ENCODE assay signal across 9 cellular contexts in genomic region chr3:105806361-105806760, GRCh38.
DNase-seq lines count a peak whose midpoint lies in the region; ATAC-seq, FAIRE-seq and TF ChIP-seq lines count a peak whose summit lies in the region.
"Had no signal": no experiment of that assay in that cellular context is flagged by ENCODE, and none has a peak within 500 bp of the region (broad histone marks: within the 10 kb centered on the region; RNA-seq: fewer than 3 reads in every experiment).

No MANE protein-coding gene starts in this region.

- peaks cover 8 to 35% (median 13%) of the 10 kb centered on the region in 3 donors for H3K36me3 Mint-ChIP-seq in CD8-positive, alpha-beta memory T cell
- peaks cover 9% of the 10 kb centered on the region for H3K36me3 Mint-ChIP-seq in activated B cell treated with CpG ODN at 0.5 μM for 24 hours (ENCODE audit: low read depth)

- H3K27me3 ChIP-seq in CD8-positive, alpha-beta memory T cell (ENCODE audit: insufficient read depth, low read length, poor library complexity, severe bottlenecking), result no peaks in the 10 kb centered on the region
- no peaks in the 10 kb centered on the region for H3K27me3 ChIP-seq in vagina
- H3K27me3 ChIP-seq in transverse colon, result no peaks in the 10 kb centered on the region
- no peaks in the 10 kb centered on the region for H3K27me3 ChIP-seq in ascending aorta

- peak; percentile 53 for ATAC-seq in activated B cell treated with CpG ODN at 0.5 μM for 24 hours (ENCODE audit: low read depth)

- TF ChIP-seq CTCF in activated B cell treated with CpG ODN at 0.5 μM for 24 hours (IDR thresholded peaks at IDR 0.05) (no peak), vagina (IDR thresholded peaks at IDR 0.05) (no peak), transverse colon (IDR thresholded peaks at IDR 0.05) (no peak), ascending aorta (IDR thresholded peaks at IDR 0.05) (no peak)

- no peaks in the 10 kb centered on the region for H3K9me3 Mint-ChIP-seq in CD8-positive, alpha-beta memory T cell
- H3K9me3 Mint-ChIP-seq in activated B cell treated with CpG ODN at 0.5 μM for 24 hours, result peaks cover 3% of the 10 kb centered on the region

- no peak overlapping the region for H3K4me3 ChIP-seq in CD8-positive, alpha-beta memory T cell (ENCODE audit: low read length)
- H3K4me3 ChIP-seq in vagina (no peak overlapping the region), transverse colon (no peak overlapping the region), ascending aorta (no peak overlapping the region)

- intact Hi-C loops in activated B cell treated with CpG ODN at 0.5 μM for 24 hours (cut with micrococcal nuclease), result loop anchor here (1.0 kb wide), 1 partner anchor 8 kb away; no protein-coding TSS in a partner anchor
- intact Hi-C loops in vagina (cut with DNase I), result no loop called here
- intact Hi-C loops in transverse colon (cut with DNase I; ENCODE audit: low total_unique reads), result no loop called here
- intact Hi-C loops in ascending aorta (cut with DNase I), result no loop called here

- DNase-seq in CD8-positive, alpha-beta memory T cell, result peak in 3 of 5 donors; percentile 28 to 68 (median 66)
- peak; percentile 57 for DNase-seq in HS-5 (ENCODE audit: low read depth)
- no peak for DNase-seq in activated B cell treated with CpG ODN at 0.5 μM for 24 hours
- DNase-seq in OCI-M2 (lab: John Stamatoyannopoulos, UW; ENCODE audit: unreplicated experiment), result no peak
- DNase-seq in vagina (ENCODE audit: extremely low spot score in 2 of 2), result no peak
- no peak for DNase-seq in transverse colon
- DNase-seq in ascending aorta (ENCODE audit: low spot score in 2 of 2), result no peak

- H3K27ac ChIP-seq in CD8-positive, alpha-beta memory T cell (ENCODE audit: low read depth, low read length), result peak overlapping the region; percentile 46
- H3K27ac ChIP-seq in vagina (no peak overlapping the region), transverse colon (no peak overlapping the region), ascending aorta (no peak overlapping the region)

- no peaks in the 10 kb centered on the region for H3K36me3 ChIP-seq in CD8-positive, alpha-beta memory T cell (ENCODE audit: insufficient read depth, low read length)
- H3K36me3 ChIP-seq in vagina (no peaks in the 10 kb centered on the region), transverse colon (no peaks in the 10 kb centered on the region), ascending aorta (no peaks in the 10 kb centered on the region)

- H3K4me1 ChIP-seq in CD8-positive, alpha-beta memory T cell (ENCODE audit: insufficient read depth, low read length), result peaks cover 48% of the 10 kb centered on the region
- H3K4me1 ChIP-seq in vagina (peaks cover 46% of the 10 kb centered on the region), transverse colon (peaks cover 5 to 50% (median 19%) of the 10 kb centered on the region in 4 donors), ascending aorta (peaks cover 0 to 6% of the 10 kb centered on the region in 2 donors)

- POLR2A ChIA-PET in CD8-positive, alpha-beta memory T cell (lab: Charles Lee), result interaction anchor here (1.2 kb wide), 1 partner anchor 34 kb away, joined by 3 read pairs; no protein-coding TSS in a partner anchor
- POLR2A ChIA-PET in activated B cell treated with CpG ODN at 0.5 μM for 24 hours (lab: Charles Lee), result interaction anchor here (0.6 to 1.0 kb wide), 5 partner anchors 47 to 315 kb away, joined by 3 to 9 read pairs (median 3); partner anchors contain the start of gene CBLB

- H3K4me1 Mint-ChIP-seq in CD8-positive, alpha-beta memory T cell, result peaks cover 72 to 92% (median 86%) of the 10 kb centered on the region in 3 donors
- peaks cover 49% of the 10 kb centered on the region for H3K4me1 Mint-ChIP-seq in activated B cell treated with CpG ODN at 0.5 μM for 24 hours

- TF ChIP-seq EP300 in transverse colon (IDR thresholded peaks at IDR 0.05; ENCODE audit: low read depth), result no peak

- CTCF ChIA-PET in CD8-positive, alpha-beta memory T cell (lab: Charles Lee), result interaction anchor here (0.7 kb wide), 1 partner anchor 34 kb away, joined by 3 read pairs; no protein-coding TSS in a partner anchor
- CTCF ChIA-PET in activated B cell treated with CpG ODN at 0.5 μM for 24 hours (lab: Charles Lee), result no interaction called here

- TF ChIP-seq POLR2A in vagina (IDR thresholded peaks at IDR 0.05) (no peak), transverse colon (IDR thresholded peaks at IDR 0.05) (no peak)

- FAIRE-seq in islet of Langerhans (lab: Jason Lieb, UNC), result peak; percentile 62
- FAIRE-seq: GM18507 had no signal

- in situ Hi-C loops in transverse colon (cut with MboI; ENCODE audit: low pct_ligation_motif_present in 1 of 4, low pct_unique_long_range_greater_than_20kb in 1 of 4, low sequenced_read_pairs in 3 of 4), result no loop called here

- no peaks in the 10 kb centered on the region for H3K9me3 ChIP-seq in CD8-positive, alpha-beta memory T cell (ENCODE audit: low read length)
- H3K9me3 ChIP-seq in vagina (no peaks in the 10 kb centered on the region), transverse colon (no peaks in the 10 kb centered on the region), ascending aorta (no peaks in the 10 kb centered on the region)

- peak overlapping the region; percentile 4 to 67 (median 37) for H3K4me3 Mint-ChIP-seq in CD8-positive, alpha-beta memory T cell
- no peak overlapping the region for H3K4me3 Mint-ChIP-seq in activated B cell treated with CpG ODN at 0.5 μM for 24 hours

- H3K27me3 Mint-ChIP-seq in CD8-positive, alpha-beta memory T cell, result no peaks in the 10 kb centered on the region
- no peaks in the 10 kb centered on the region for H3K27me3 Mint-ChIP-seq in activated B cell treated with CpG ODN at 0.5 μM for 24 hours

- H3K27ac Mint-ChIP-seq in CD8-positive, alpha-beta memory T cell, result peak overlapping the region in 6 of 8 donors; percentile 79 to 93 (median 88)
- H3K27ac Mint-ChIP-seq in activated B cell treated with CpG ODN at 0.5 μM for 24 hours, result no peak overlapping the region

Comparison
In these comparisons a context has a peak if more than half of its experiments do, and no peak if none do; other contexts are left out.
1. DNase-seq: peak in CD8-positive, alpha-beta memory T cell (3 of 5) and HS-5 (single experiment); none in activated B cell treated with CpG ODN at 0.5 μM for 24 hours (single experiment), OCI-M2 (single experiment), vagina (0 of 2), transverse colon (single experiment) and ascending aorta (0 of 2).